Comparison of ENCODE assay signal across 3 cellular contexts in genomic region chr12:57837779-57838562, GRCh38.
TF ChIP-seq lines count a peak whose summit lies in the region.

No MANE protein-coding gene starts in this region.

TF ChIP-seq in liver, 16 proteins besides CTCF, POLR2A, EP300 and RAD21:
- no peak for TF ChIP-seq SP1 (IDR thresholded peaks at IDR 0.05)
- TF ChIP-seq EGR1 (IDR thresholded peaks at IDR 0.05; ENCODE audit: low read depth in 2 of 2) = no peak

TF ChIP-seq in HepG2, 621 proteins besides CTCF, POLR2A, EP300 and RAD21:
- no peak for TF ChIP-seq ZNF557 (CRISPR knock-in tag; IDR thresholded peaks at IDR 0.05)
- TF ChIP-seq FUBP1 (CRISPR knock-in tag; IDR thresholded peaks at IDR 0.05; ENCODE audit: borderline replicate concordance) = no peak
- TF ChIP-seq KDM5A (IDR thresholded peaks at IDR 0.05; ENCODE audit: borderline replicate concordance, low read length) = no peak
- TF ChIP-seq NR1H2 (CRISPR knock-in tag; IDR thresholded peaks at IDR 0.05; ENCODE audit: borderline replicate concordance, low read depth) = no peak
- no peak for TF ChIP-seq MIER3 (CRISPR knock-in tag; IDR thresholded peaks at IDR 0.05; ENCODE audit: borderline replicate concordance)
- TF ChIP-seq ZNF816 (CRISPR knock-in tag; IDR thresholded peaks at IDR 0.05; ENCODE audit: borderline replicate concordance) = no peak
- no peak for TF ChIP-seq NR2F6 (IDR thresholded peaks at IDR 0.05)
- no peak for TF ChIP-seq NR2F6 (CRISPR knock-in tag; IDR thresholded peaks at IDR 0.05)
- no peak for TF ChIP-seq HDAC2 (CRISPR knock-in tag; IDR thresholded peaks at IDR 0.05)
- TF ChIP-seq CEBPG (CRISPR knock-in tag; IDR thresholded peaks at IDR 0.05) = no peak
- no peak for TF ChIP-seq ZNF124 (CRISPR knock-in tag; IDR thresholded peaks at IDR 0.05)
- no peak for TF ChIP-seq ZNF879 (CRISPR knock-in tag; IDR thresholded peaks at IDR 0.05)
- TF ChIP-seq, protein P1, sequence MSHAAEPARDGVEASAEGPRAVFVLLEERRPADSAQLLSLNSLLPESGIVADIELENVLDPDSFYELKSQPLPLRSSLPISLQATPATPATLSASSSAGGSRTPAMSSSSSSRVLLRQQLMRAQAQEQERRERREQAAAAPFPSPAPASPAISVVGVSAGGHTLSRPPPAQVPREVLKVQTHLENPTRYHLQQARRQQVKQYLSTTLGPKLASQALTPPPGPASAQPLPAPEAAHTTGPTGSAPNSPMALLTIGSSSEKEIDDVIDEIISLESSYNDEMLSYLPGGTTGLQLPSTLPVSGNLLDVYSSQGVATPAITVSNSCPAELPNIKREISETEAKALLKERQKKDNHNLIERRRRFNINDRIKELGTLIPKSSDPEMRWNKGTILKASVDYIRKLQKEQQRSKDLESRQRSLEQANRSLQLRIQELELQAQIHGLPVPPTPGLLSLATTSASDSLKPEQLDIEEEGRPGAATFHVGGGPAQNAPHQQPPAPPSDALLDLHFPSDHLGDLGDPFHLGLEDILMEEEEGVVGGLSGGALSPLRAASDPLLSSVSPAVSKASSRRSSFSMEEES (CRISPR knock-in tag; IDR thresholded peaks at IDR 0.05) = no peak
- TF ChIP-seq ZNF570 (CRISPR knock-in tag; IDR thresholded peaks at IDR 0.05; ENCODE audit: borderline replicate concordance) = no peak
- TF ChIP-seq SALL1 (CRISPR knock-in tag; IDR thresholded peaks at IDR 0.05) = no peak

TF ChIP-seq in H1, 55 proteins besides CTCF, POLR2A, EP300 and RAD21:
- TF ChIP-seq SRF (IDR thresholded peaks at IDR 0.05; ENCODE audit: low read depth, low read length) = peak; percentile 21; the same call in 1 of the 2 replicates
- TF ChIP-seq PHF8 (conservative IDR thresholded peaks at IDR 0.05; ENCODE audit: low read depth, low read length) = no peak
